1 cellular context compared by ENCODE assay signal in the genomic region with DNA sequence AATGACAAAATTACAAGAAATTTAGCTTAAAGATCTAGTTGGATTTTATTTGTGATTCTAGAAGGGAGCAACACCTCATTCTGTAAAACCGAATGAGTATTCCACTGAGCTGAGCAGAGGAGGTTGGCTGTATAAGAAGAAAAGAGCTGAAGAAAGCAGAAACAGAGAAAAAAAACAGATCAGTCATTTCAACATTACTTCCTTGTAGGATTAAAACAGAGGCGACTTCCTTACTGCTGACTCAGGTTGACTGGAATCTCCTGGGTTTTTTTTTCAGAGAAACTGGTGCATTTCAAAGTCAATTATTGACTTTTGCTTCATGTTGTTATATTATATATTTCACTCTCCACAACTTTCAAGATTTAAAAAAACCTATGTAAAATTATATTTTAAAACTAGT.
TF ChIP-seq lines count a peak whose summit lies in the region.

No MANE protein-coding gene starts in this region.

TF ChIP-seq in HepG2, 621 proteins besides CTCF, POLR2A, EP300 and RAD21 (continued from another document):
- TF ChIP-seq, protein P1, sequence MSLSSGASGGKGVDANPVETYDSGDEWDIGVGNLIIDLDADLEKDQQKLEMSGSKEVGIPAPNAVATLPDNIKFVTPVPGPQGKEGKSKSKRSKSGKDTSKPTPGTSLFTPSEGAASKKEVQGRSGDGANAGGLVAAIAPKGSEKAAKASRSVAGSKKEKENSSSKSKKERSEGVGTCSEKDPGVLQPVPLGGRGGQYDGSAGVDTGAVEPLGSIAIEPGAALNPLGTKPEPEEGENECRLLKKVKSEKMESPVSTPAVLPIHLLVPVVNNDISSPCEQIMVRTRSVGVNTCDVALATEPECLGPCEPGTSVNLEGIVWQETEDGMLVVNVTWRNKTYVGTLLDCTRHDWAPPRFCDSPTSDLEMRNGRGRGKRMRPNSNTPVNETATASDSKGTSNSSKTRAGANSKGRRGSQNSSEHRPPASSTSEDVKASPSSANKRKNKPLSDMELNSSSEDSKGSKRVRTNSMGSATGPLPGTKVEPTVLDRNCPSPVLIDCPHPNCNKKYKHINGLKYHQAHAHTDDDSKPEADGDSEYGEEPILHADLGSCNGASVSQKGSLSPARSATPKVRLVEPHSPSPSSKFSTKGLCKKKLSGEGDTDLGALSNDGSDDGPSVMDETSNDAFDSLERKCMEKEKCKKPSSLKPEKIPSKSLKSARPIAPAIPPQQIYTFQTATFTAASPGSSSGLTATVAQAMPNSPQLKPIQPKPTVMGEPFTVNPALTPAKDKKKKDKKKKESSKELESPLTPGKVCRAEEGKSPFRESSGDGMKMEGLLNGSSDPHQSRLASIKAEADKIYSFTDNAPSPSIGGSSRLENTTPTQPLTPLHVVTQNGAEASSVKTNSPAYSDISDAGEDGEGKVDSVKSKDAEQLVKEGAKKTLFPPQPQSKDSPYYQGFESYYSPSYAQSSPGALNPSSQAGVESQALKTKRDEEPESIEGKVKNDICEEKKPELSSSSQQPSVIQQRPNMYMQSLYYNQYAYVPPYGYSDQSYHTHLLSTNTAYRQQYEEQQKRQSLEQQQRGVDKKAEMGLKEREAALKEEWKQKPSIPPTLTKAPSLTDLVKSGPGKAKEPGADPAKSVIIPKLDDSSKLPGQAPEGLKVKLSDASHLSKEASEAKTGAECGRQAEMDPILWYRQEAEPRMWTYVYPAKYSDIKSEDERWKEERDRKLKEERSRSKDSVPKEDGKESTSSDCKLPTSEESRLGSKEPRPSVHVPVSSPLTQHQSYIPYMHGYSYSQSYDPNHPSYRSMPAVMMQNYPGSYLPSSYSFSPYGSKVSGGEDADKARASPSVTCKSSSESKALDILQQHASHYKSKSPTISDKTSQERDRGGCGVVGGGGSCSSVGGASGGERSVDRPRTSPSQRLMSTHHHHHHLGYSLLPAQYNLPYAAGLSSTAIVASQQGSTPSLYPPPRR (CRISPR knock-in tag; IDR thresholded peaks at IDR 0.05; ENCODE audit: borderline replicate concordance): no peak
- TF ChIP-seq MAFK (conservative IDR thresholded peaks at IDR 0.05 in 1 of 2, IDR thresholded peaks at IDR 0.05 in 1 of 2; ENCODE audit: low read length in 2 of 2) (peak; percentile 5 to 43; a peak in 1 of 4 replicates), MAFF (IDR thresholded peaks at IDR 0.05; ENCODE audit: low read depth, low read length) (peak; percentile 36; the same call in 1 of the 2 replicates), TFDP2 (CRISPR knock-in tag; IDR thresholded peaks at IDR 0.05) (no peak), NR2C2 (CRISPR knock-in tag; IDR thresholded peaks at IDR 0.05; ENCODE audit: borderline replicate concordance) (no peak), NPAS2 (CRISPR knock-in tag; IDR thresholded peaks at IDR 0.05; ENCODE audit: borderline replicate concordance) (no peak), YEATS2 (CRISPR knock-in tag; IDR thresholded peaks at IDR 0.05; ENCODE audit: borderline replicate concordance) (no peak), PHF8 (CRISPR knock-in tag; IDR thresholded peaks at IDR 0.05) (no peak), JDP2 (CRISPR knock-in tag; IDR thresholded peaks at IDR 0.05; ENCODE audit: borderline replicate concordance) (no peak), GPN1 (CRISPR knock-in tag; IDR thresholded peaks at IDR 0.05; ENCODE audit: borderline replicate concordance) (no peak), LCORL (IDR thresholded peaks at IDR 0.05) (no peak), LCORL (CRISPR knock-in tag; IDR thresholded peaks at IDR 0.05) (no peak), ZNF598 (CRISPR knock-in tag; IDR thresholded peaks at IDR 0.05; ENCODE audit: borderline replicate concordance) (no peak)
- TF ChIP-seq, protein P2, sequence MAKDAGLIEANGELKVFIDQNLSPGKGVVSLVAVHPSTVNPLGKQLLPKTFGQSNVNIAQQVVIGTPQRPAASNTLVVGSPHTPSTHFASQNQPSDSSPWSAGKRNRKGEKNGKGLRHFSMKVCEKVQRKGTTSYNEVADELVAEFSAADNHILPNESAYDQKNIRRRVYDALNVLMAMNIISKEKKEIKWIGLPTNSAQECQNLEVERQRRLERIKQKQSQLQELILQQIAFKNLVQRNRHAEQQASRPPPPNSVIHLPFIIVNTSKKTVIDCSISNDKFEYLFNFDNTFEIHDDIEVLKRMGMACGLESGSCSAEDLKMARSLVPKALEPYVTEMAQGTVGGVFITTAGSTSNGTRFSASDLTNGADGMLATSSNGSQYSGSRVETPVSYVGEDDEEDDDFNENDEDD (CRISPR knock-in tag; IDR thresholded peaks at IDR 0.05; ENCODE audit: borderline replicate concordance): no peak
